Comparison of ENCODE assay signal across 23 cellular contexts in genomic region chr2:204364860-204365530, GRCh38.
"Had no signal": no experiment of that assay in that cellular context is flagged by ENCODE, and none has a peak within 500 bp of the region (broad histone marks: within the 10 kb centered on the region; RNA-seq: fewer than 3 reads in every experiment).

No MANE protein-coding gene starts in this region.

- DNase-seq: effector memory CD8-positive, alpha-beta T cell; immature natural killer cell; left ventricle myocardium inferior; lower lobe of right lung; midbrain; naive B cell; nephron progenitor cell; sigmoid colon; stimulated activated CD4-positive, alpha-beta T cell treated with anti-CD3 and anti-CD28 coated beads, Interleukin-2, amount 100 ng/mL, for 24 hours; stimulated activated CD4-positive, alpha-beta T cell treated with anti-CD3 and anti-CD28 coated beads, Interleukin-4, amount 100 ng/mL, for 4 hours; stimulated activated naive B cell treated with anti-CD40 and anti-IgM and Interleukin-4, amounts not matched to agents 10 μg/mL and 1 μg/mL and 100 μg/mL, for 72 hours; stimulated activated naive CD8-positive, alpha-beta T cell treated with anti-CD3 and anti-CD28 coated beads, Interleukin-15, amount 100 ng/mL, for 72 hours; testis; upper lobe of right lung had no signal

- H3K27me3 ChIP-seq: esophagus muscularis mucosa, gastroesophageal sphincter, right atrium auricular region, sigmoid colon, testis, tibial nerve, upper lobe of right lung, vagina had no signal

- H3K27ac Mint-ChIP-seq: dendritic cell treated with granulocyte-macrophage colony-stimulating factor and Interleukin-4, amounts not matched to agents 40 ng/mL and 50 ng/mL, for 4 days; effector memory CD8-positive, alpha-beta T cell; immature natural killer cell; memory B cell; nephron progenitor cell; stimulated activated naive B cell treated with anti-CD40 and anti-IgM and Interleukin-4, amounts not matched to agents 10 μg/mL and 1 μg/mL and 100 μg/mL, for 72 hours; stimulated activated naive CD8-positive, alpha-beta T cell treated with anti-CD3 and anti-CD28 coated beads, Interleukin-15, amount 100 ng/mL, for 72 hours had no signal

- ATAC-seq: effector memory CD8-positive, alpha-beta T cell; gastroesophageal sphincter; lower lobe of right lung; stimulated activated naive CD8-positive, alpha-beta T cell treated with anti-CD3 and anti-CD28 coated beads, Interleukin-15, amount 100 ng/mL, for 72 hours; upper lobe of right lung had no signal

- H3K36me3 Mint-ChIP-seq: immature natural killer cell; memory B cell; naive B cell; stimulated activated naive B cell treated with anti-CD40 and anti-IgM and Interleukin-4, amounts not matched to agents 10 μg/mL and 1 μg/mL and 100 μg/mL, for 72 hours had no signal

- H3K4me3 Mint-ChIP-seq: dendritic cell treated with granulocyte-macrophage colony-stimulating factor and Interleukin-4, amounts not matched to agents 40 ng/mL and 50 ng/mL, for 4 days; effector memory CD8-positive, alpha-beta T cell; immature natural killer cell; memory B cell; naive B cell; nephron progenitor cell; stimulated activated naive B cell treated with anti-CD40 and anti-IgM and Interleukin-4, amounts not matched to agents 10 μg/mL and 1 μg/mL and 100 μg/mL, for 72 hours; stimulated activated naive CD8-positive, alpha-beta T cell treated with anti-CD3 and anti-CD28 coated beads, Interleukin-15, amount 100 ng/mL, for 72 hours had no signal

- H3K27me3 Mint-ChIP-seq: memory B cell; stimulated activated naive B cell treated with anti-CD40 and anti-IgM and Interleukin-4, amounts not matched to agents 10 μg/mL and 1 μg/mL and 100 μg/mL, for 72 hours had no signal

- H3K4me1 Mint-ChIP-seq: immature natural killer cell; memory B cell; naive B cell; stimulated activated naive B cell treated with anti-CD40 and anti-IgM and Interleukin-4, amounts not matched to agents 10 μg/mL and 1 μg/mL and 100 μg/mL, for 72 hours; stimulated activated naive CD8-positive, alpha-beta T cell treated with anti-CD3 and anti-CD28 coated beads, Interleukin-15, amount 100 ng/mL, for 72 hours had no signal

- H3K36me3 ChIP-seq: esophagus muscularis mucosa, gastroesophageal sphincter, left ventricle myocardium inferior, lower lobe of right lung, right atrium auricular region, sigmoid colon, tibial nerve, upper lobe of right lung, vagina had no signal

- H3K4me3 ChIP-seq: esophagus muscularis mucosa, gastroesophageal sphincter, left ventricle myocardium inferior, lower lobe of right lung, right atrium auricular region, sigmoid colon, skin epidermis, testis, tibial nerve, upper lobe of right lung, vagina had no signal

- H3K9me3 ChIP-seq: esophagus muscularis mucosa, gastroesophageal sphincter, left ventricle myocardium inferior, lower lobe of right lung, right atrium auricular region, sigmoid colon, testis, tibial nerve, upper lobe of right lung, vagina had no signal

- H3K4me1 ChIP-seq: gastroesophageal sphincter, left ventricle myocardium inferior, lower lobe of right lung, testis, tibial nerve, upper lobe of right lung, vagina had no signal

- H3K27ac ChIP-seq: epithelial cell of prostate, esophagus muscularis mucosa, gastroesophageal sphincter, left ventricle myocardium inferior, lower lobe of right lung, sigmoid colon, skin epidermis, testis, tibial nerve, upper lobe of right lung, vagina had no signal

- H3K9me3 Mint-ChIP-seq: dendritic cell treated with granulocyte-macrophage colony-stimulating factor and Interleukin-4, amounts not matched to agents 40 ng/mL and 50 ng/mL, for 4 days; effector memory CD8-positive, alpha-beta T cell; memory B cell; nephron progenitor cell; stimulated activated naive B cell treated with anti-CD40 and anti-IgM and Interleukin-4, amounts not matched to agents 10 μg/mL and 1 μg/mL and 100 μg/mL, for 72 hours; stimulated activated naive CD8-positive, alpha-beta T cell treated with anti-CD3 and anti-CD28 coated beads, Interleukin-15, amount 100 ng/mL, for 72 hours had no signal
